In the genomic region with DNA sequence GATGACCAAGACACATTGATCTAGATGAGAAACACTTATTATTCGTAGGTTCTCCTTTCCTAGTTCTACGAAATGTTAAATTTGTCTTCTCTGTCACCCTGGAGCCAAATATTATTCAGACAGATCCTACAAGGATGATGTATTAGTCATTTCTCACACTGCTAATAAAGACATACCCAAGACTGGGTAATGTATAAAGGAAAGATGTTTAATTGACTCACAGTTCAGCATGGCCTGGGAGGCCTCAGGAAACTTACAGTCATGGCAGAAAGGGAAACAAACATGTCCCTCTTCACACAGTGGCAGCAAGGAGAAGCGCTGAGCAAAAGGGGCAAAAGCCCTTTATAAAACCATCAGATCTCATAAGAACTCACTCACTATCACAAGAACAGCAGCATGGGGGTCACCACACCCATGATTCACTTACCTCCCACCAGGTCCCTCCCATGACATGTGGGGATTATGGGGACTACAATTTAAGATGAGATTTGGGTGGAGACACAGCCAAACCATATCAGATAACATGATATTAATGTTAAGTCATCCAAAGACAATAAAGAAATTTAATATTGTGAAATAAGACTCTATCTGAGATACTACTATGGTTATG, we compare ENCODE assay signal across 23 cellular contexts.
A peak's percentile ranks its signal among the peaks of the same experiment; 100 is the strongest.
DNase-seq lines count a peak whose midpoint lies in the region; ATAC-seq and TF ChIP-seq lines count a peak whose summit lies in the region.
"Had no signal": no experiment of that assay in that cellular context is flagged by ENCODE, and none has a peak within 500 bp of the region (broad histone marks: within the 10 kb centered on the region; RNA-seq: fewer than 3 reads in every experiment).

No MANE protein-coding gene starts in this region.

- no peak; the same call in 1 of the 2 replicates for ATAC-seq in HCT116
- peak; percentile 40 for ATAC-seq in RWPE2 (ENCODE audit: low read depth)
- ATAC-seq in GM19351 (IDR thresholded peaks at IDR 0.05; ENCODE audit: unreplicated experiment), result no peak
- ATAC-seq: activated CD4-positive, alpha-beta T cell treated with anti-CD3 and anti-CD28 coated beads for 36 hours; activated T-cell treated with anti-CD3 and anti-CD28 coated beads, Interleukin-2, amount 50 U/mL, for 72 hours; effector memory CD8-positive, alpha-beta T cell; GM12878; left lobe of liver; sciatic nerve had no signal

- no peak overlapping the region for H3K9ac ChIP-seq in HCT116 (ENCODE audit: low read length)

- H3K27me3 Mint-ChIP-seq in osteocyte (ENCODE audit: unreplicated experiment), result no peaks in the 10 kb centered on the region
- H3K27me3 Mint-ChIP-seq: activated CD4-positive, alpha-beta T cell treated with anti-CD3 and anti-CD28 coated beads for 36 hours; activated naive CD4-positive, alpha-beta T cell treated with anti-CD3 and anti-CD28 coated beads, Interleukin-2, amount 50 U/mL, for 24 hours; CD4-positive, alpha-beta T cell; effector memory CD8-positive, alpha-beta T cell had no signal

- no peak overlapping the region for H3K4me3 Mint-ChIP-seq in osteocyte (ENCODE audit: unreplicated experiment)
- H3K4me3 Mint-ChIP-seq: activated CD4-positive, alpha-beta T cell treated with anti-CD3 and anti-CD28 coated beads for 36 hours; activated naive CD4-positive, alpha-beta T cell treated with anti-CD3 and anti-CD28 coated beads, Interleukin-2, amount 50 U/mL, for 24 hours; activated T-cell treated with anti-CD3 and anti-CD28 coated beads, Interleukin-2, amount 50 U/mL, for 72 hours; CD4-positive, alpha-beta T cell; effector memory CD8-positive, alpha-beta T cell; nephron had no signal

- RAD21 ChIA-PET in HCT116 (lab: Charles Lee; ENCODE audit: low non-redundant PET in 1 of 2, low total read pairs in 2 of 2, uncharacterized antibody in 2 of 2, unreplicated experiment in 2 of 2), result no interaction called here

- no peak for DNase-seq in HCT116 (ENCODE audit: low read depth, low spot score)
- DNase-seq in RWPE2 (ENCODE audit: low spot score), result no peak
- peak; percentile 53 for DNase-seq in epithelial cell of esophagus (ENCODE audit: low read depth)
- no peak for DNase-seq in osteocyte (ENCODE audit: extremely low spot score, unreplicated experiment)
- DNase-seq in DMS114 treated with DMSO at 0.1 percent for 48 hours (lab: John Stamatoyannopoulos, UW; ENCODE audit: unreplicated experiment), result no peak
- DNase-seq in NCI-H146 treated with DMSO at 0.1 percent for 48 hours (lab: John Stamatoyannopoulos, UW; ENCODE audit: unreplicated experiment), result no peak
- no peak for DNase-seq in dedifferentiated amniotic fluid mesenchymal stem cell (ENCODE audit: extremely low spot score)
- DNase-seq: activated CD4-positive, alpha-beta T cell treated with anti-CD3 and anti-CD28 coated beads for 36 hours; activated T-cell treated with anti-CD3 and anti-CD28 coated beads, Interleukin-2, amount 50 U/mL, for 72 hours; CD4-positive, alpha-beta T cell; effector memory CD8-positive, alpha-beta T cell; head of caudate nucleus; NCI-H1436 treated with DMSO at 0.1 percent for 48 hours; NCI-H2171 treated with DMSO at 0.1 percent for 48 hours; NCI-H69; uterus had no signal

- no peak overlapping the region for H3K4me3 ChIP-seq in HCT116 (replicated peaks in 1 of 2; ENCODE audit: low read depth in 1 of 2, low read length in 2 of 2)
- no peak overlapping the region for H3K4me3 ChIP-seq in RWPE2 (ENCODE audit: severe bottlenecking)
- no peak overlapping the region for H3K4me3 ChIP-seq in epithelial cell of esophagus (ENCODE audit: low read length)
- H3K4me3 ChIP-seq: ascending aorta, GM12878, uterus had no signal

- no peaks in the 10 kb centered on the region for H3K9me2 ChIP-seq in HCT116 (ENCODE audit: insufficient read depth)

- TF ChIP-seq CTCF in HCT116 (IDR thresholded peaks at IDR 0.05 in 2 of 3, conservative IDR thresholded peaks at IDR 0.05 in 1 of 3; ENCODE audit: borderline replicate concordance in 1 of 3, insufficient read depth in 1 of 3, low read depth in 2 of 3, low read length in 2 of 3) (no peak), RWPE2 (IDR thresholded peaks at IDR 0.05; ENCODE audit: poor library complexity, severe bottlenecking) (no peak), epithelial cell of esophagus (IDR thresholded peaks at IDR 0.05; ENCODE audit: insufficient read depth, low read depth, low read length, missing control alignments) (no peak), osteocyte (IDR thresholded peaks at IDR 0.05) (no peak)

- H2AFZ ChIP-seq in HCT116 (ENCODE audit: low read depth, low read length, poor library complexity, severe bottlenecking), result peak overlapping the region; percentile 50

- H3K4me1 ChIP-seq in HCT116 (ENCODE audit: control insufficient read depth in 1 of 2, insufficient read depth in 2 of 2, low read length in 2 of 2) (peaks cover 0 to 16% of the 10 kb centered on the region in 2 experiments; a peak in 2 of 4 replicates), RWPE2 (ENCODE audit: insufficient read depth, poor library complexity, severe bottlenecking) (peaks cover 22% of the 10 kb centered on the region)
- H3K4me1 ChIP-seq: ascending aorta, uterus had no signal

- H4K20me1 ChIP-seq in HCT116 (ENCODE audit: insufficient read depth), result no peaks in the 10 kb centered on the region

- H3K36me3 Mint-ChIP-seq in osteocyte (ENCODE audit: unreplicated experiment), result no peaks in the 10 kb centered on the region
- H3K36me3 Mint-ChIP-seq: activated naive CD4-positive, alpha-beta T cell treated with anti-CD3 and anti-CD28 coated beads, Interleukin-2, amount 50 U/mL, for 24 hours had no signal

- CTCF ChIA-PET in HCT116 (lab: Charles Lee), result no interaction called here

- peak overlapping the region; percentile 47 for H3K4me2 ChIP-seq in HCT116 (ENCODE audit: low read length)

- no peaks in the 10 kb centered on the region for H3K27me3 ChIP-seq in HCT116 (ENCODE audit: insufficient read depth, low read length)
- H3K27me3 ChIP-seq in RWPE2 (ENCODE audit: insufficient read depth, poor library complexity, severe bottlenecking), result peaks cover 2% of the 10 kb centered on the region
- H3K27me3 ChIP-seq: ascending aorta, uterus had no signal

- peaks cover 5% of the 10 kb centered on the region for H3K9me3 Mint-ChIP-seq in osteocyte (ENCODE audit: unreplicated experiment)
- H3K9me3 Mint-ChIP-seq: CD4-positive, alpha-beta T cell had no signal

- POLR2A ChIA-PET in HCT116 (lab: Charles Lee), result no interaction called here

- BruUV-seq in HCT116 (replicated peaks; lab: Mats Ljungman, UMichigan), result no TSS peak

- H3K4me1 Mint-ChIP-seq in osteocyte (ENCODE audit: unreplicated experiment), result peaks cover 22% of the 10 kb centered on the region
- H3K4me1 Mint-ChIP-seq: activated CD4-positive, alpha-beta T cell treated with anti-CD3 and anti-CD28 coated beads for 36 hours; activated naive CD4-positive, alpha-beta T cell treated with anti-CD3 and anti-CD28 coated beads, Interleukin-2, amount 50 U/mL, for 24 hours had no signal

- no peak for TF ChIP-seq RAD21 in HCT116 (IDR thresholded peaks at IDR 0.05; ENCODE audit: low read depth)

- peak overlapping the region; percentile 72 for H3K27ac Mint-ChIP-seq in osteocyte (ENCODE audit: unreplicated experiment)
- H3K27ac Mint-ChIP-seq: activated CD4-positive, alpha-beta T cell treated with anti-CD3 and anti-CD28 coated beads for 36 hours; activated naive CD4-positive, alpha-beta T cell treated with anti-CD3 and anti-CD28 coated beads, Interleukin-2, amount 50 U/mL, for 24 hours; activated T-cell treated with anti-CD3 and anti-CD28 coated beads, Interleukin-2, amount 50 U/mL, for 72 hours; CD4-positive, alpha-beta T cell; effector memory CD8-positive, alpha-beta T cell had no signal

- H3K27ac ChIP-seq in HCT116 (ENCODE audit: low read depth, low read length) (no peak overlapping the region), RWPE2 (ENCODE audit: poor library complexity, severe bottlenecking) (peak overlapping the region; percentile 95)
- H3K27ac ChIP-seq: ascending aorta, uterus had no signal

- H3K36me3 ChIP-seq in HCT116 (ENCODE audit: control insufficient read depth in 1 of 2, insufficient read depth in 2 of 2, low read length in 2 of 2), result no peaks in the 10 kb centered on the region
- H3K36me3 ChIP-seq in RWPE2 (ENCODE audit: low read depth), result no peaks in the 10 kb centered on the region
- H3K36me3 ChIP-seq: ascending aorta, uterus had no signal

- no peaks in the 10 kb centered on the region for H3K79me2 ChIP-seq in HCT116 (ENCODE audit: insufficient read depth, low read length)

- intact Hi-C loops in HCT116 (cut with micrococcal nuclease), result no loop called here

- H3K9me3 ChIP-seq in HCT116 (ENCODE audit: control insufficient read depth in 1 of 2, insufficient read depth in 1 of 2, low read depth in 1 of 2, low read length in 2 of 2) (no peaks in the 10 kb centered on the region), RWPE2 (ENCODE audit: severe bottlenecking) (no peaks in the 10 kb centered on the region)
- H3K9me3 ChIP-seq: ascending aorta, uterus had no signal

- no peak for TF ChIP-seq POLR2A in HCT116 (IDR thresholded peaks at IDR 0.05; ENCODE audit: borderline replicate concordance, extremely low read depth, insufficient read depth, insufficient read length)

TF ChIP-seq in HCT116, 20 proteins besides CTCF, POLR2A, EP300 and RAD21 (continues in another document):
- no peak for TF ChIP-seq FOSL1 (IDR thresholded peaks at IDR 0.05; ENCODE audit: low read depth)
- no peak for TF ChIP-seq JUND (IDR thresholded peaks at IDR 0.05)
- TF ChIP-seq SRF (IDR thresholded peaks at IDR 0.05; ENCODE audit: low read depth), result no peak
- TF ChIP-seq, protein P1, sequence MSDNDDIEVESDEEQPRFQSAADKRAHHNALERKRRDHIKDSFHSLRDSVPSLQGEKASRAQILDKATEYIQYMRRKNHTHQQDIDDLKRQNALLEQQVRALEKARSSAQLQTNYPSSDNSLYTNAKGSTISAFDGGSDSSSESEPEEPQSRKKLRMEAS (IDR thresholded peaks at IDR 0.05), result no peak
- TF ChIP-seq ZNF274 (IDR thresholded peaks at IDR 0.05; ENCODE audit: low read depth, low read length), result no peak
- no peak for TF ChIP-seq ZFX (IDR thresholded peaks at IDR 0.05)
- no peak for TF ChIP-seq EZH2 (IDR thresholded peaks at IDR 0.05)
- TF ChIP-seq TCF7L2 (IDR thresholded peaks at IDR 0.05; ENCODE audit: borderline replicate concordance, extremely low read depth, insufficient read depth, insufficient read length), result no peak
- TF ChIP-seq EZH2phosphoT487 (IDR thresholded peaks at IDR 0.05; ENCODE audit: borderline replicate concordance), result no peak
